Comparison of ENCODE assay signal across 33 cellular contexts in genomic region chr2:239376942-239377531, GRCh38. TPM values are rescaled to one million over a fixed set of nuclear protein-coding genes. Genes with fewer than 3 reads are reported as not detected.
DNase-seq lines count a peak whose midpoint lies in the region; ATAC-seq, FAIRE-seq and TF ChIP-seq lines count a peak whose summit lies in the region.
"Had no signal": no experiment of that assay in that cellular context is flagged by ENCODE, and none has a peak within 500 bp of the region (broad histone marks: within the 10 kb centered on the region; RNA-seq: fewer than 3 reads in every experiment).

No MANE protein-coding gene starts in this region.

- peaks cover 15 to 28% (median 25%) of the 10 kb centered on the region in 4 donors for H3K4me1 Mint-ChIP-seq in naive thymus-derived CD8-positive, alpha-beta T cell

- no peak for TF ChIP-seq POLR2A in H1 (IDR thresholded peaks at IDR 0.05; ENCODE audit: control extremely low read depth in 1 of 2, low read depth in 2 of 2, low read length in 2 of 2)

- peak overlapping the region in 6 of 10 donors; percentile 15 to 81 (median 43) for H3K27ac Mint-ChIP-seq in naive thymus-derived CD8-positive, alpha-beta T cell
- H3K27ac Mint-ChIP-seq: activated naive CD8-positive, alpha-beta T cell treated with anti-CD3 and anti-CD28 coated beads, Interleukin-2, amount 10 ng/mL, durations not matched to agents 7 days and 5 days; neural progenitor cell; stimulated activated naive CD8-positive, alpha-beta T cell treated with anti-CD3 and anti-CD28 coated beads, Interleukin-15, amount 100 ng/mL, for 72 hours; T-helper 2 cell treated with Interferon-gamma antibody and Interleukin-4, amounts not matched to agents 5 μg/mL and 100 μg/mL, for 36 hours had no signal

- no peaks in the 10 kb centered on the region for H3K27me3 Mint-ChIP-seq in naive thymus-derived CD8-positive, alpha-beta T cell
- H3K27me3 Mint-ChIP-seq: activated naive CD8-positive, alpha-beta T cell treated with anti-CD3 and anti-CD28 coated beads, Interleukin-2, amount 10 ng/mL, durations not matched to agents 7 days and 5 days; CD8-positive, alpha-beta memory T cell; stimulated activated naive CD8-positive, alpha-beta T cell treated with anti-CD3 and anti-CD28 coated beads, Interleukin-15, amount 100 ng/mL, for 72 hours had no signal

- H3K18ac ChIP-seq in H1 (ENCODE audit: extremely low read depth, low read length): no peak overlapping the region

- peak overlapping the region; percentile 83 for H4K8ac ChIP-seq in H1 (ENCODE audit: extremely low read depth, insufficient read depth, low read length)

- no peak overlapping the region for H3K4me2 ChIP-seq in H1 (ENCODE audit: insufficient read depth in 1 of 2, low read depth in 2 of 2, low read length in 2 of 2)
- H3K4me2 ChIP-seq: neural progenitor cell had no signal

- no peak overlapping the region for H4K91ac ChIP-seq in H1 (replicated peaks; ENCODE audit: insufficient read length, low read length)

- FAIRE-seq in H1 (lab: Jason Lieb, UNC): no peak
- FAIRE-seq: A204.1, islet of Langerhans had no signal

- CTCF ChIA-PET in H1 (lab: Charles Lee; ENCODE audit: partially characterized antibody): no interaction called here

- H3K4ac ChIP-seq in H1 (replicated peaks; ENCODE audit: insufficient read length, low read depth, low read length): no peak overlapping the region

- DNase-seq in Right ventricle myocardium superior: peak; percentile 31
- DNase-seq in left ventricle myocardium superior: no peak
- DNase-seq in H1 (ENCODE audit: low read depth in 1 of 2, low spot score in 2 of 2): no peak
- no peak for DNase-seq in naive thymus-derived CD8-positive, alpha-beta T cell
- no peak for DNase-seq in kidney glomerular epithelial cell (lab: John Stamatoyannopoulos, UW)
- DNase-seq: activated CD4-positive, alpha-beta T cell treated with anti-CD3 and anti-CD28 coated beads for 48 hours; activated CD8-positive, alpha-beta memory T cell treated with anti-CD3 and anti-CD28 coated beads for 24 hours; activated naive CD8-positive, alpha-beta T cell treated with anti-CD3 and anti-CD28 coated beads, Interleukin-2, amount 10 ng/mL, durations not matched to agents 7 days and 5 days; activated T-cell treated with anti-CD3 and anti-CD28 coated beads for 4 hours; effector CD8-positive, alpha-beta T cell; H9; Kasumi-1; NCI-H1417 treated with DMSO at 0.1 percent for 48 hours; NCI-H2029 treated with DMSO at 0.1 percent for 48 hours; NCI-H526; PC-3; SIG-M5; stimulated activated CD8-positive, alpha-beta memory T cell treated with anti-CD3 and anti-CD28 coated beads, Interleukin-4, amount 100 ng/mL, for 48 hours; uterus had no signal

- no peaks in the 10 kb centered on the region for H3K27me3 ChIP-seq in H1 (replicated peaks in 1 of 4; ENCODE audit: control insufficient read depth in 3 of 4, extremely low read depth in 1 of 4, insufficient read depth in 3 of 4, low read length in 3 of 4)
- H3K27me3 ChIP-seq: ascending aorta, neural progenitor cell, right atrium auricular region, uterus had no signal

- no peak overlapping the region for H3K9ac ChIP-seq in H1 (replicated peaks in 1 of 4; ENCODE audit: extremely low read depth in 1 of 4, low read depth in 3 of 4, low read length in 3 of 4)
- H3K9ac ChIP-seq: neural progenitor cell, parathyroid adenoma had no signal

- no peak for TF ChIP-seq EP300 in H1 (IDR thresholded peaks at IDR 0.05; ENCODE audit: borderline replicate concordance in 1 of 2, low read depth in 2 of 2, low read length in 2 of 2)

- 92% methylated on average over 21 of the region's 21 CpGs; no CpG with 5 or more reads in 1 of the 2 experiments for WGBS in H1 (ENCODE audit: extremely low coverage in 1 of 2, insufficient coverage in 1 of 2, insufficient read length in 1 of 2, insufficient replicate concordance in 2 of 2, low coverage in 1 of 2, low lambda C conversion rate in 2 of 2, missing lambda C conversion rate in 1 of 2), 2 experiments

- H3K4me3 Mint-ChIP-seq in naive thymus-derived CD8-positive, alpha-beta T cell: peak overlapping the region in 1 of 10 donors; percentile 45
- H3K4me3 Mint-ChIP-seq: activated naive CD8-positive, alpha-beta T cell treated with anti-CD3 and anti-CD28 coated beads, Interleukin-2, amount 10 ng/mL, durations not matched to agents 7 days and 5 days; CD8-positive, alpha-beta memory T cell; stimulated activated naive CD8-positive, alpha-beta T cell treated with anti-CD3 and anti-CD28 coated beads, Interleukin-15, amount 100 ng/mL, for 72 hours; T-helper 2 cell treated with Interferon-gamma antibody and Interleukin-4, amounts not matched to agents 5 μg/mL and 100 μg/mL, for 36 hours had no signal

- ATAC-seq in Right ventricle myocardium superior (ENCODE audit: poor library complexity) (no peak), left ventricle myocardium superior (no peak), HG03469 (IDR thresholded peaks at IDR 0.05; ENCODE audit: unreplicated experiment) (no peak), GM21619 (IDR thresholded peaks at IDR 0.05; ENCODE audit: unreplicated experiment) (no peak), GM19351 (IDR thresholded peaks at IDR 0.05; ENCODE audit: unreplicated experiment) (no peak)
- no peak for ATAC-seq in naive thymus-derived CD8-positive, alpha-beta T cell
- ATAC-seq: PC-3; stimulated activated naive CD8-positive, alpha-beta T cell treated with anti-CD3 and anti-CD28 coated beads, Interleukin-15, amount 100 ng/mL, for 72 hours had no signal

- no peak overlapping the region for H3K27ac ChIP-seq in H1 (ENCODE audit: low read depth, low read length)
- H3K27ac ChIP-seq: ascending aorta, coronary artery, neural progenitor cell, parathyroid adenoma, right atrium auricular region, uterus had no signal

- POLR2A ChIA-PET in H1 (lab: Charles Lee; ENCODE audit: partially characterized antibody): no interaction called here
- POLR2A ChIA-PET in naive thymus-derived CD8-positive, alpha-beta T cell (lab: Charles Lee): no interaction called here

- H3K9me3 ChIP-seq in H1 (ENCODE audit: insufficient read depth in 2 of 2, low read depth in 1 of 2, low read length in 1 of 2): no peaks in the 10 kb centered on the region
- H3K9me3 ChIP-seq: ascending aorta, right atrium auricular region, uterus had no signal

- no peak overlapping the region for H3K4me3 ChIP-seq in H1 (ENCODE audit: extremely low read depth in 1 of 4, insufficient read depth in 2 of 4, low read depth in 3 of 4, low read length in 4 of 4)
- H3K4me3 ChIP-seq: ascending aorta, coronary artery, lung, neural progenitor cell, right atrium auricular region, uterus had no signal

- no peak for TF ChIP-seq CTCF in H1 (IDR thresholded peaks at IDR 0.05; ENCODE audit: control extremely low read depth in 1 of 3, insufficient read depth in 1 of 3, low read depth in 1 of 3, low read length in 3 of 3)

- H3K79me1 ChIP-seq in H1 (ENCODE audit: low read depth, low read length): peaks cover 27% of the 10 kb centered on the region

- no peak overlapping the region for H2BK5ac ChIP-seq in H1 (ENCODE audit: low read depth, low read length)

- no peak overlapping the region for H4K5ac ChIP-seq in H1 (ENCODE audit: insufficient read length, low read depth, low read length)

- H3K23ac ChIP-seq in H1 (ENCODE audit: insufficient read length): no peak overlapping the region

- H2AK5ac ChIP-seq in H1 (ENCODE audit: low read depth, low read length): no peak overlapping the region

- no peak overlapping the region for H3K14ac ChIP-seq in H1 (ENCODE audit: insufficient read length)

- H2BK15ac ChIP-seq in H1 (ENCODE audit: low read length): no peak overlapping the region

- no peaks in the 10 kb centered on the region for H3K36me3 Mint-ChIP-seq in naive thymus-derived CD8-positive, alpha-beta T cell
- H3K36me3 Mint-ChIP-seq: activated naive CD8-positive, alpha-beta T cell treated with anti-CD3 and anti-CD28 coated beads, Interleukin-2, amount 10 ng/mL, durations not matched to agents 7 days and 5 days had no signal

- H2BK12ac ChIP-seq in H1 (ENCODE audit: low read depth, low read length): 0 out of 2 replicates have a peak overlapping the region, but pooled peaks have one; percentile 9

- no peak overlapping the region for H2AFZ ChIP-seq in H1 (ENCODE audit: low read length)
- H2AFZ ChIP-seq: neural progenitor cell, parathyroid adenoma had no signal

- no peaks in the 10 kb centered on the region for H3K36me3 ChIP-seq in H1 (ENCODE audit: control insufficient read depth in 2 of 4, insufficient read depth in 4 of 4, low read length in 3 of 4)
- H3K36me3 ChIP-seq: neural progenitor cell, right atrium auricular region, uterus had no signal

- no peaks in the 10 kb centered on the region for H3K9me3 Mint-ChIP-seq in naive thymus-derived CD8-positive, alpha-beta T cell
- H3K9me3 Mint-ChIP-seq: activated naive CD8-positive, alpha-beta T cell treated with anti-CD3 and anti-CD28 coated beads, Interleukin-2, amount 10 ng/mL, durations not matched to agents 7 days and 5 days; CD8-positive, alpha-beta memory T cell; H9; neural progenitor cell; stimulated activated naive CD8-positive, alpha-beta T cell treated with anti-CD3 and anti-CD28 coated beads, Interleukin-15, amount 100 ng/mL, for 72 hours; T-helper 2 cell treated with Interferon-gamma antibody and Interleukin-4, amounts not matched to agents 5 μg/mL and 100 μg/mL, for 36 hours had no signal

- no peak overlapping the region for H2BK20ac ChIP-seq in H1 (ENCODE audit: low read length)

- H3K56ac ChIP-seq in H1 (replicated peaks; ENCODE audit: insufficient read length, low read depth, low read length): no peak overlapping the region

- no peaks in the 10 kb centered on the region for H3K23me2 ChIP-seq in H1 (ENCODE audit: low read depth, low read length)

- intact Hi-C loops in Right ventricle myocardium superior (cut with DNase I): no loop called here
- intact Hi-C loops in left ventricle myocardium superior (cut with micrococcal nuclease): no loop called here

- no peak overlapping the region for H2BK120ac ChIP-seq in H1 (replicated peaks; ENCODE audit: low read depth, low read length)

- peaks cover 2 to 86% of the 10 kb centered on the region in 2 experiments; a peak in 3 of 4 replicates for H3K79me2 ChIP-seq in H1 (ENCODE audit: control insufficient read depth in 1 of 2, insufficient read depth in 2 of 2, low read length in 2 of 2)

- peaks cover 9 to 16% (median 10%) of the 10 kb centered on the region in 4 experiments for H3K4me1 ChIP-seq in H1 (replicated peaks in 1 of 4; ENCODE audit: control insufficient read depth in 3 of 4, insufficient read depth in 4 of 4, low read length in 3 of 4)
- H3K4me1 ChIP-seq: ascending aorta, parathyroid adenoma, uterus had no signal

- no peak for TF ChIP-seq RAD21 in H1 (IDR thresholded peaks at IDR 0.05 in 1 of 2, conservative IDR thresholded peaks at IDR 0.05 in 1 of 2; ENCODE audit: low read depth in 2 of 2, low read length in 2 of 2)

- peaks cover 20 to 39% of the 10 kb centered on the region in 2 experiments for H4K20me1 ChIP-seq in H1 (replicated peaks in 1 of 2; ENCODE audit: control insufficient read depth in 1 of 2, insufficient read depth in 2 of 2, low read length in 2 of 2)

RNA-seq across cellular contexts. Expression of gene HDAC4, which starts 23.8 kb away (rescaled TPM):
- 24.9 TPM for total RNA-seq in Right ventricle myocardium superior
- 25.6 TPM for total RNA-seq in left ventricle myocardium superior
- total RNA-seq in H1 (2021; fragmentation: NEBNext Ultra II Directional; extraction: Animal tissue kit (Norgen Biotek cat#: 25700)): 31.3 and 31.5 TPM in 2 replicates
- 15.4 and 31.2 TPM in 2 replicates for polyA plus RNA-seq in H1 (2011; rRNA removed)
- 14.3 TPM for polyA plus RNA-seq in H1 (2011; cell fraction: cytosol; rRNA removed)
- polyA plus RNA-seq in H1 (2011; cell fraction: nucleus; rRNA removed): 24.1 TPM
- 9.7 to 17.8 TPM (median 12.6 TPM) in 4 replicates for polyA plus RNA-seq in H1 (2012, experiment 1 of 2)
- 5.0 TPM for polyA plus RNA-seq in H1 (2012, experiment 2 of 2)
- 14.8 TPM for polyA plus RNA-seq in H1 (2013, experiment 1 of 2)
- 12.6 TPM for polyA plus RNA-seq in H1 (2013, experiment 2 of 2)
- 35.1 and 38.5 TPM in 2 replicates for polyA minus RNA-seq in H1 (2011; rRNA and poly(A)+ RNA removed)
- 26.3 TPM for polyA minus RNA-seq in H1 (2011; cell fraction: cytosol; rRNA and poly(A)+ RNA removed)
- 47.3 TPM for polyA minus RNA-seq in H1 (2011; cell fraction: nucleus; rRNA and poly(A)+ RNA removed)
- total RNA-seq in naive thymus-derived CD8-positive, alpha-beta T cell: 10 to 100 TPM; 31.7 to 37.3 TPM
- 10 to 100 TPM in 1 of 3 donors, 1 to 10 TPM in 2; 2.8 to 10.1 (median 8.0) TPM for polyA plus RNA-seq in naive thymus-derived CD8-positive, alpha-beta T cell
